1 cellular context compared by ENCODE assay signal in genomic region chr17:29342148-29342765, GRCh38.
TF ChIP-seq lines count a peak whose summit lies in the region.

No MANE protein-coding gene starts in this region.

TF ChIP-seq in SK-N-SH, 30 proteins besides CTCF, POLR2A, EP300 and RAD21 (continued from another document):
- TF ChIP-seq REST (IDR thresholded peaks at IDR 0.05; ENCODE audit: low read depth, low read length) (no peak), JUND (IDR thresholded peaks at IDR 0.05) (no peak), GATA2 (CRISPR knock-in tag; IDR thresholded peaks at IDR 0.05) (no peak)
